1 cellular context compared by ENCODE assay signal in the genomic region with DNA sequence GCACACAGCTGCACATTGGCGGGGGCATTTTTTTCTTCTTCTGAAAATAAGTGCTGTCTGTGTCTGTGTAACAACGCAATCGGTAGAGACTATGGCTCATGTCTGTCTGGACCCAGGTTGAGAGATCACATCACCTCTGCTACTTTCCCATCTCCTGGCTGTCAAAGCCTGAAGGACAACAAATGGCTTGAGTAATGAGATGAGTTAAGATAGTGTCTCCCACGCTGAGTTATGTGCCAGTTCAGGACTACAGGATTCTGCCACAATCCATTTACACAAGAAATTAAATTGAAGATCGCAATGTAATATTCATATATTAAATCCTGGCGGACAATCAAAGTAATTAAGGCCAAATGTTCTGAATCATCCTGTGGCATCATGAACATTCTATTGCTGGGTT.
TF ChIP-seq lines count a peak whose summit lies in the region.

No MANE protein-coding gene starts in this region.

TF ChIP-seq in neural cell, 6 proteins besides CTCF, POLR2A, EP300 and RAD21 (continued from another document):
- no peak for TF ChIP-seq EZH2 (IDR thresholded peaks at IDR 0.05; ENCODE audit: borderline replicate concordance, insufficient read depth, low read length, poor library complexity, severe bottlenecking)
- TF ChIP-seq POLR2AphosphoS5 (IDR thresholded peaks at IDR 0.05): no peak
TF ChIP-seq in neural cell: peak in this region for 0.
